ENCODE assay signal across 8 cellular contexts in the genomic region with DNA sequence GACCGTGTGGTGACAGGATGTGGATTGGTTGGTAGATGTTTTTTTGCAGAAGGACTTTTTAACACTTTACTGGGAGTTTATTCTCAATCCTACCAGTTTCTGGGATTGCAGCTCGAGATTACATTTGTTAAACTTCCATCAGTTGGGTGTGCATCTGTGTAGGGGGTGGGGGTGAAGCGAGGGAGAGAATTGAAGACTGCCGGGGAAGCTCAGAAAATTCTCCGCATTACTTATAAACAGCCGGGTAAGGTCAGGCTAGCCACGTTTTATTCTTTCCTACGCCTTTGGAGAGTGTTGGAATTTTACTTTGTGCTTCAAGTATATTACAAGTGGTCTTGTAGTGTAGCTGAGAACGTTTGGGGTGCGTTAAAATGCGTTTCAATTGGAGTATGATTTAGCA. TPM values are rescaled to one million over a fixed set of nuclear protein-coding genes. Genes with fewer than 3 reads are reported as not detected.
A peak's percentile ranks its signal among the peaks of the same experiment; 100 is the strongest.
DNase-seq lines count a peak whose midpoint lies in the region; ATAC-seq and TF ChIP-seq lines count a peak whose summit lies in the region.

No MANE protein-coding gene starts in this region.

- H3K4me3 ChIP-seq in AG04450 (ENCODE audit: low read depth, low read length) (peak overlapping the region; percentile 74), HFF-Myc (replicated peaks; ENCODE audit: low read depth, low read length) (peak overlapping the region; percentile 81), body of pancreas (peak overlapping the region; percentile 36 to 70)

- H3K36me3 ChIP-seq in body of pancreas (replicated peaks in 1 of 2; ENCODE audit: insufficient read depth in 1 of 2, low read depth in 2 of 2): no peaks in the 10 kb centered on the region

- POLR2A ChIA-PET in AG04450 (lab: Yijun Ruan, JAX): interaction anchor here (0.8 to 1.2 kb wide), 3 partner anchors 91 to 551 kb away, joined by 3 to 5 read pairs (median 3); no protein-coding TSS in a partner anchor

- intact Hi-C loops in body of pancreas (cut with DNase I): loop anchor here (10.0 kb wide), 1 partner anchor 90 kb away; no protein-coding TSS in a partner anchor

- peaks cover 23% of the 10 kb centered on the region for H3K4me1 Mint-ChIP-seq in mesothelial cell of epicardium

- H3K27me3 ChIP-seq in AG04450 (ENCODE audit: control insufficient read depth, insufficient read depth, low read length) (peaks cover 13% of the 10 kb centered on the region), body of pancreas (no peaks in the 10 kb centered on the region)

- H3K27ac Mint-ChIP-seq in mesothelial cell of epicardium: peak overlapping the region; percentile 77

- no peak for TF ChIP-seq CTCF in AG04450 (IDR thresholded peaks at IDR 0.05; ENCODE audit: low read depth, low read length)
- no peak for TF ChIP-seq CTCF in HFF-Myc (IDR thresholded peaks at IDR 0.05; ENCODE audit: low read depth, low read length, missing control alignments)
- no peak for TF ChIP-seq CTCF in body of pancreas (IDR thresholded peaks at IDR 0.05)
- TF ChIP-seq CTCF in mesothelial cell of epicardium (IDR thresholded peaks at IDR 0.05; ENCODE audit: unreplicated experiment): no peak

- ATAC-seq in body of pancreas (no peak), GM18505 (IDR thresholded peaks at IDR 0.05; ENCODE audit: unreplicated experiment) (no peak), GM18873 (IDR thresholded peaks at IDR 0.05; ENCODE audit: low FRiP score, unreplicated experiment) (no peak), GM19467 (IDR thresholded peaks at IDR 0.05; ENCODE audit: unreplicated experiment) (no peak)

- CTCF ChIA-PET in AG04450 (lab: Charles Lee): interaction anchor here (0.5 to 5.2 kb wide), 8 partner anchors 18 to 863 kb away, joined by 3 to 95 read pairs (median 3); no protein-coding TSS in a partner anchor

- H3K27me3 Mint-ChIP-seq in mesothelial cell of epicardium (ENCODE audit: low read depth): peaks cover 31% of the 10 kb centered on the region

- DNase-seq in AG04450 (ENCODE audit: low read depth, low spot score) (no peak), HFF-Myc (ENCODE audit: extremely low read depth, low read depth) (no peak), body of pancreas (no peak), mesothelial cell of epicardium (ENCODE audit: low spot score in 2 of 2, unreplicated experiment in 2 of 2) (no peak), inferior parietal cortex (ENCODE audit: extremely low spot score) (no peak)

- H3K9me3 ChIP-seq in AG04450 (ENCODE audit: control insufficient read depth, insufficient read depth, low read length): no peaks in the 10 kb centered on the region; the same call in 1 of the 2 replicates
- H3K9me3 ChIP-seq in body of pancreas: no peaks in the 10 kb centered on the region

- peak overlapping the region; percentile 88 for H3K4me3 Mint-ChIP-seq in mesothelial cell of epicardium

- TF ChIP-seq POLR2A in body of pancreas (IDR thresholded peaks at IDR 0.05) (no peak), GM18505 (IDR thresholded peaks at IDR 0.05; ENCODE audit: borderline replicate concordance, extremely low read depth, insufficient read depth, insufficient read length) (no peak)

- H3K9me3 Mint-ChIP-seq in mesothelial cell of epicardium: no peaks in the 10 kb centered on the region

- H3K27ac ChIP-seq in AG04450 (ENCODE audit: low read depth, low read length): no peak overlapping the region
- peak overlapping the region; percentile 84 to 90 (median 88) for H3K27ac ChIP-seq in body of pancreas

- WGBS in body of pancreas, 2 donors: 1 to 3% methylated on average over 11 of the region's 11 CpGs

- H3K4me1 ChIP-seq in body of pancreas: peaks cover 42% of the 10 kb centered on the region

- no peaks in the 10 kb centered on the region for H3K36me3 Mint-ChIP-seq in mesothelial cell of epicardium

RNA-seq across cellular contexts. Expression of gene PALS2, which starts 1.1 kb away (rescaled TPM):
- 9.2 and 11.6 TPM in 2 replicates for polyA plus RNA-seq in AG04450 (2011; rRNA removed)
- polyA minus RNA-seq in AG04450 (2011; rRNA and poly(A)+ RNA removed): 11.4 and 21.7 TPM in 2 replicates
- total RNA-seq in body of pancreas (10 to 100 TPM; 11.7 to 17.1 TPM), mesothelial cell of epicardium (23.8 to 31.7 TPM (median 24.8 TPM) in 3 replicates)
